In the genomic region with DNA sequence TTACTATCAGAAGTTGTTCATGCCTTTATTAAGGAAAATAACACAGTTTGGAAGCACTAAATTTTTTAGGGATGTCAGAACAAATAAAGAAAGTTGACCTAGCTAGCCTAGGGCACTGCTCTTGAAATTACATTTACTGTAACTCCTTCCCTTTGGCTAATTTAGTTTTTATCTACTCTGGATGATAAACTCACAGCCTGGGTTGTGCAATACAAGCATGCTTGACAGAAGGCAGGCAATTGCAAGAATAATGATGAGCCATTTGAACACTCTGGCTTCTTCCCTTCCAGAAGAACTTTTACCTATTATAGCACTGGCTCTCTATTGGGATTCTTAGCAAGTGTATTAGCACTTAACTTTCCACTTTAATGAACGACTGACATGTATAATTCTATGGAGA, we compare ENCODE assay signal across 17 cellular contexts.
"Had no signal": no experiment of that assay in that cellular context is flagged by ENCODE, and none has a peak within 500 bp of the region (broad histone marks: within the 10 kb centered on the region; RNA-seq: fewer than 3 reads in every experiment).

No MANE protein-coding gene starts in this region.

- DNase-seq: activated CD4-positive, alpha-beta T cell treated with anti-CD3 and anti-CD28 coated beads for 48 hours; activated CD8-positive, alpha-beta memory T cell treated with anti-CD3 and anti-CD28 coated beads for 24 hours; activated naive CD4-positive, alpha-beta T cell treated with anti-CD3 and anti-CD28 coated beads, Interleukin-2, amount 10 ng/mL, durations not matched to agents 7 days and 5 days; amniotic stem cell; body of pancreas; effector memory CD4-positive, alpha-beta T cell; erythroblast; immature natural killer cell; left colon; occipital lobe; stimulated activated CD4-positive, alpha-beta T cell treated with anti-CD3 and anti-CD28 coated beads, Interleukin-4, amount 100 ng/mL, for 1 hour; stimulated activated CD8-positive, alpha-beta memory T cell treated with anti-CD3 and anti-CD28 coated beads, Interleukin-4, amount 100 ng/mL, for 48 hours; testis; upper lobe of right lung had no signal

- H3K4me3 ChIP-seq: body of pancreas, prostate gland, testis, upper lobe of right lung had no signal

- ATAC-seq: body of pancreas; natural killer cell treated with Interleukin-12 subunit alpha and Interleukin-12 subunit beta and Interleukin-15 and Interleukin-18, amount 100 ng/mL, for 72 hours; upper lobe of right lung; WTC11 had no signal

- H3K36me3 ChIP-seq: prostate gland, upper lobe of right lung had no signal

- H3K27ac ChIP-seq: body of pancreas, prostate gland, testis, upper lobe of right lung had no signal

- H3K9me3 ChIP-seq: body of pancreas, prostate gland, testis, upper lobe of right lung had no signal
